8 cellular contexts compared by ENCODE assay signal in the genomic region with DNA sequence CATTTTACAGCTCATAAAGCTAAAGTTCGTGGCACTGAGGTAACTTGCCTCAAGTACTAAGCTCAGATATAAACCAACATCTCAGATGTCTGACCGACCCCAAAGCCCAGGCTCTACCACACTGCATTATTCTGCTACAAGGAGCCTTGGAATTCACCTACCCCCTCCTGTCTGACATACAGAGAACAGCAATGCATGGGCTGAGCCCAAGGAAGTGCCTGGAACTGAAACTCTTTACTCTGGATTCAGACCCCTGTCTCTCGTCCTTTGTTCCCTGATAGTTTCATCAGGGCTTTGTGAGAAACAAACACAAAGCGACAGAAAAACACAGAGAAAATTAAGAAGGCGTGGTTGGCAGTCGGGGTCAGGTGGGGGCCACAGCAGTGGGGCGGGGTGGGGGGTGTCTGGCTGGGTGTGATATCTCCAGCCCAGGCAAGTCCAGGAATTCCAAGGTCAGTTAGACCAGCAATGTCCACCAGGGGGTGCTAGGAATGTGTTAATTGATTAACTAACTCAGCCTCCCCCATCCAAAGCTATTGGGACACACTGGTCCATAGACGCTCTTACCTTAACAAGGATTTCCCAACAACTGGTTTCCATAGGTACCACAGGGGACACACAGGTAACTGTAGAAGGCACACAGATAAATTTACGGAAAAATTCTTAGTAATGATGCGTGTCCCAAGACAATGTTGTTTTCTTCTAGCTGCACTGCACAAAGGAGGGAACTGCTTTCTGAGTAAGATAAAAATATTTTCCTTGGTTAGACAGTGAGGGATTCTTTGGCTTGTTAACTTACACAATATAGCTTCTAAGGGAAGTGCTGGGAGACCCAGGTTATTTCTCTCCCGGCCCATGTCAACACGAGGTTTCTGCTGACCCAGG. TPM values are rescaled to one million over a fixed set of nuclear protein-coding genes. Genes with fewer than 3 reads are reported as not detected.
A peak's percentile ranks its signal among the peaks of the same experiment; 100 is the strongest.
DNase-seq lines count a peak whose midpoint lies in the region; ATAC-seq and TF ChIP-seq lines count a peak whose summit lies in the region.

No MANE protein-coding gene starts in this region.

- POLR2A ChIA-PET in HEK293 (lab: Yijun Ruan, JAX) = interaction anchor here (1.4 kb wide), 1 partner anchor 11 kb away, joined by 3 read pairs; no protein-coding TSS in a partner anchor

- H3K27me3 Mint-ChIP-seq in activated T-cell treated with anti-CD3 and anti-CD28 coated beads, Interleukin-2, amount 50 U/mL, for 24 hours = peaks cover 26% of the 10 kb centered on the region

- intact Hi-C loops in heart right ventricle (cut with DNase I) = loop anchor here in 7 of 10 donors (2.0 to 10.0 kb wide), 5 partner anchors 69 to 105 kb away; partner anchors contain the start of genes OXTR (in 7 of the 7) and CAV3 (in 2 of the 7)
- intact Hi-C loops in gastrocnemius medialis (cut with DNase I; ENCODE audit: low total_unique reads) = loop anchor here (1.0 to 5.0 kb wide), 2 partner anchors 69 to 106 kb away; partner anchors contain the start of genes CAV3 and OXTR

- ATAC-seq in heart right ventricle (peak in 4 of 8 donors; percentile 29 to 47 (median 29)), gastrocnemius medialis (no peak)

- H3K9me3 ChIP-seq in HEK293 (ENCODE audit: control insufficient read depth, insufficient read depth, low read depth, low read length) = no peaks in the 10 kb centered on the region
- no peaks in the 10 kb centered on the region for H3K9me3 ChIP-seq in heart right ventricle
- no peaks in the 10 kb centered on the region for H3K9me3 ChIP-seq in gastrocnemius medialis

- CTCF ChIA-PET in HEK293 (lab: Yijun Ruan, JAX) = interaction anchor here (0.5 to 2.2 kb wide), 35 partner anchors 11 to 351 kb away, joined by 3 to 20 read pairs (median 4); partner anchors contain the start of genes OXTR and SSUH2

- H3K36me3 ChIP-seq in HEK293 (ENCODE audit: control insufficient read depth in 2 of 2, insufficient read depth in 1 of 2, low read length in 2 of 2) (no peaks in the 10 kb centered on the region), heart right ventricle (no peaks in the 10 kb centered on the region), gastrocnemius medialis (no peaks in the 10 kb centered on the region)

- 59 to 64% methylated on average over 12 of the region's 12 CpGs for WGBS in heart right ventricle, 2 donors

- H3K27ac Mint-ChIP-seq in activated T-cell treated with anti-CD3 and anti-CD28 coated beads, Interleukin-2, amount 50 U/mL, for 24 hours = no peak overlapping the region

- H3K27ac ChIP-seq in HEK293 (ENCODE audit: extremely low read depth, low read depth, low read length) (no peak overlapping the region), heart right ventricle (no peak overlapping the region), gastrocnemius medialis (no peak overlapping the region)

- peaks cover 20% of the 10 kb centered on the region for H3K4me1 ChIP-seq in HEK293 (ENCODE audit: control insufficient read depth, insufficient read depth, low read length)
- H3K4me1 ChIP-seq in heart right ventricle = peaks cover 3 to 41% (median 26%) of the 10 kb centered on the region in 9 donors
- peaks cover 15 to 16% of the 10 kb centered on the region in 2 donors for H3K4me1 ChIP-seq in gastrocnemius medialis

- TF ChIP-seq POLR2A in gastrocnemius medialis (IDR thresholded peaks at IDR 0.05) = no peak

- no peaks in the 10 kb centered on the region for H3K4me1 Mint-ChIP-seq in activated T-cell treated with anti-CD3 and anti-CD28 coated beads, Interleukin-2, amount 50 U/mL, for 24 hours (ENCODE audit: low read depth)

- H3K27me3 ChIP-seq in heart right ventricle = no peaks in the 10 kb centered on the region
- no peaks in the 10 kb centered on the region for H3K27me3 ChIP-seq in gastrocnemius medialis

- in situ Hi-C loops in gastrocnemius medialis (cut with MboI; ENCODE audit: low sequenced_read_pairs in 4 of 4) = loop anchor here in 2 of 4 donors (10.0 kb wide), 2 partner anchors 91 to 111 kb away; no protein-coding TSS in a partner anchor

- H3K9me3 Mint-ChIP-seq in activated T-cell treated with anti-CD3 and anti-CD28 coated beads, Interleukin-2, amount 50 U/mL, for 24 hours = no peaks in the 10 kb centered on the region

- H3K4me3 ChIP-seq in HEK293 (ENCODE audit: low read depth, low read length) (no peak overlapping the region), heart right ventricle (no peak overlapping the region), gastrocnemius medialis (no peak overlapping the region)

- no peak overlapping the region for H3K4me3 Mint-ChIP-seq in activated T-cell treated with anti-CD3 and anti-CD28 coated beads, Interleukin-2, amount 50 U/mL, for 24 hours

- H3K36me3 Mint-ChIP-seq in activated T-cell treated with anti-CD3 and anti-CD28 coated beads, Interleukin-2, amount 50 U/mL, for 24 hours (ENCODE audit: low read depth) = no peaks in the 10 kb centered on the region

- TF ChIP-seq CTCF in HEK293 (tag by site-specific recombination; IDR thresholded peaks at IDR 0.05) (no peak; the same call in 1 of the 2 replicates), heart right ventricle (IDR thresholded peaks at IDR 0.05) (peak; percentile 43 to 76 (median 64)), gastrocnemius medialis (IDR thresholded peaks at IDR 0.05 in 4 of 5, conservative IDR thresholded peaks at IDR 0.05 in 1 of 5) (peak; percentile 37 to 72 (median 58))

- peak; percentile 16 for DNase-seq in activated T-cell treated with anti-CD3 and anti-CD28 coated beads for 1 hour (ENCODE audit: low read depth)
- no peak for DNase-seq in activated T-cell treated with anti-CD3 and anti-CD28 coated beads, Interleukin-2, amount 50 U/mL, for 24 hours
- peak; percentile 28 for DNase-seq in NCI-H226
- peak; percentile 12 for DNase-seq in activated CD8-positive, alpha-beta memory T cell treated with anti-CD3 and anti-CD28 coated beads, Interleukin-2, amount 50 U/mL, for 24 hours (ENCODE audit: extremely low read depth)
- peak in 1 of 2 donors; percentile 71 for DNase-seq in heart right ventricle
- peak; percentile 19 to 47 for DNase-seq in gastrocnemius medialis
- no peak for DNase-seq in middle frontal gyrus (ENCODE audit: extremely low spot score, low spot score)

TF ChIP-seq in HEK293, 187 proteins besides CTCF, POLR2A, EP300 and RAD21:
- TF ChIP-seq ZNF140 (tag by site-specific recombination; IDR thresholded peaks at IDR 0.05) = no peak
- TF ChIP-seq WT1 (tag by site-specific recombination; IDR thresholded peaks at IDR 0.05) = no peak
- TF ChIP-seq, protein P1, sequence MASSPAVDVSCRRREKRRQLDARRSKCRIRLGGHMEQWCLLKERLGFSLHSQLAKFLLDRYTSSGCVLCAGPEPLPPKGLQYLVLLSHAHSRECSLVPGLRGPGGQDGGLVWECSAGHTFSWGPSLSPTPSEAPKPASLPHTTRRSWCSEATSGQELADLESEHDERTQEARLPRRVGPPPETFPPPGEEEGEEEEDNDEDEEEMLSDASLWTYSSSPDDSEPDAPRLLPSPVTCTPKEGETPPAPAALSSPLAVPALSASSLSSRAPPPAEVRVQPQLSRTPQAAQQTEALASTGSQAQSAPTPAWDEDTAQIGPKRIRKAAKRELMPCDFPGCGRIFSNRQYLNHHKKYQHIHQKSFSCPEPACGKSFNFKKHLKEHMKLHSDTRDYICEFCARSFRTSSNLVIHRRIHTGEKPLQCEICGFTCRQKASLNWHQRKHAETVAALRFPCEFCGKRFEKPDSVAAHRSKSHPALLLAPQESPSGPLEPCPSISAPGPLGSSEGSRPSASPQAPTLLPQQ (tag by site-specific recombination; IDR thresholded peaks at IDR 0.05) = no peak
- TF ChIP-seq ZNF654 (tag by site-specific recombination; IDR thresholded peaks at IDR 0.05; ENCODE audit: low read depth) = peak; percentile 58
- TF ChIP-seq, protein P2, sequence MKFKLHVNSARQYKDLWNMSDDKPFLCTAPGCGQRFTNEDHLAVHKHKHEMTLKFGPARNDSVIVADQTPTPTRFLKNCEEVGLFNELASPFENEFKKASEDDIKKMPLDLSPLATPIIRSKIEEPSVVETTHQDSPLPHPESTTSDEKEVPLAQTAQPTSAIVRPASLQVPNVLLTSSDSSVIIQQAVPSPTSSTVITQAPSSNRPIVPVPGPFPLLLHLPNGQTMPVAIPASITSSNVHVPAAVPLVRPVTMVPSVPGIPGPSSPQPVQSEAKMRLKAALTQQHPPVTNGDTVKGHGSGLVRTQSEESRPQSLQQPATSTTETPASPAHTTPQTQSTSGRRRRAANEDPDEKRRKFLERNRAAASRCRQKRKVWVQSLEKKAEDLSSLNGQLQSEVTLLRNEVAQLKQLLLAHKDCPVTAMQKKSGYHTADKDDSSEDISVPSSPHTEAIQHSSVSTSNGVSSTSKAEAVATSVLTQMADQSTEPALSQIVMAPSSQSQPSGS (tag by site-specific recombination; IDR thresholded peaks at IDR 0.05; ENCODE audit: low read depth) = no peak
- no peak for TF ChIP-seq ZNF248 (tag by site-specific recombination; IDR thresholded peaks at IDR 0.05)
TF ChIP-seq in HEK293: peak in this region for 1.

RNA-seq across cellular contexts. Expression of gene SSUH2, which starts 18.8 kb away (rescaled TPM):
- 1 to 10 TPM in 9 of 10 donors, under 1 TPM in 1; 0.88 to 4.7 (median 1.7) TPM for total RNA-seq in heart right ventricle
- 1 to 10 TPM in 1 of 2 donors, under 1 TPM in 1; 0.78 to 6.1 TPM for polyA plus RNA-seq in heart right ventricle
- total RNA-seq in gastrocnemius medialis = under 1 TPM in 2 of 4 donors, not detected in 2; 0.15 to 0.33 TPM

Comparison
In these comparisons a context has a peak if more than half of its experiments do, and no peak if none do; other contexts are left out.
1. DNase-seq: peak in activated T-cell treated with anti-CD3 and anti-CD28 coated beads for 1 hour (single experiment), NCI-H226 (single experiment), activated CD8-positive, alpha-beta memory T cell treated with anti-CD3 and anti-CD28 coated beads, Interleukin-2, amount 50 U/mL, for 24 hours (single experiment) and gastrocnemius medialis (2 of 2); none in activated T-cell treated with anti-CD3 and anti-CD28 coated beads, Interleukin-2, amount 50 U/mL, for 24 hours (single experiment) and middle frontal gyrus (single experiment).